9 cellular contexts compared by ENCODE assay signal in the genomic region with DNA sequence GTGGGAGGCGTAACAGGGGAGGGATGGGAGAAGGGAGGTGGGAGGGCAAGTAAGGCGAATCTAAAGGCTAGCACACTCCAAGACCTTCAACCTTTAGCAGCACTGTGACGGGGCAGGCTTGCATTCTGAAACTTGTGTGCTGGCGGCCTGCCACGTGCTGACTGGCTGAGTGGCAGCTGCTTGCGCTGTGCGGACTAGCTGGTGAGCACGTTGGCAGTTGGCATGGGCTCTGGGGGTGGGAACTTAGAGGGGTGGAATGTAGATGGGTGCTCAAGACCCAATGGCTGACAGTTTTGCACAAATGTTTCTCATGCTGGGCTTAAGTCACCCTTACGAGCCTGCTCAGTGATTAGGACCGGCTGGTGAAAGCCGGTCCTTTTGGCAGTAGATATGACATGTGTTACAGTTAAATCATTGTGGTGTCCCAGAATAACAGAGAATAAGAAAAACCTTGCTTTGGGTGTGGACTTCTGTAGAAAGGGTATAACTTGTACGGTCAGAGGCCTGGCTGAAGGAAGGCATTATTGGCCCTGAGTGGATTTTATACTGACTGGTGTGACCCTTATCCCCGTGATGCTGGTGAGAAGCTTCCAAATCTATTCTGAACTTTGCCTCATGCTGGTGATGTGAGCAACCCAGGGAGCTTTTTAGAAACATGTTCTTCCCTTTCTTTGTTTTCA.
DNase-seq lines count a peak whose midpoint lies in the region; ATAC-seq, FAIRE-seq and TF ChIP-seq lines count a peak whose summit lies in the region.
"Had no signal": no experiment of that assay in that cellular context is flagged by ENCODE, and none has a peak within 500 bp of the region (broad histone marks: within the 10 kb centered on the region; RNA-seq: fewer than 3 reads in every experiment).

No MANE protein-coding gene starts in this region.

- no peaks in the 10 kb centered on the region for H4K20me1 ChIP-seq in Loucy (ENCODE audit: insufficient read depth, low read length, poor library complexity, severe bottlenecking)
- no peaks in the 10 kb centered on the region for H4K20me1 ChIP-seq in HepG2 (ENCODE audit: insufficient read depth, low read length)

- peak overlapping the region; percentile 27 for H3K9ac ChIP-seq in Loucy (ENCODE audit: low read depth, low read length, poor library complexity, severe bottlenecking)
- H3K9ac ChIP-seq in HepG2 (ENCODE audit: insufficient read depth, low read depth, low read length), result no peak overlapping the region

- H3K4me1 ChIP-seq in Loucy (ENCODE audit: insufficient read depth, low read length, poor library complexity, severe bottlenecking) (peaks cover 36% of the 10 kb centered on the region), HepG2 (ENCODE audit: insufficient read depth, low read length) (no peaks in the 10 kb centered on the region)

- no peaks in the 10 kb centered on the region for H3F3A ChIP-seq in Loucy (ENCODE audit: low read depth)

- no peak for TF ChIP-seq POLR2A in HepG2 (IDR thresholded peaks at IDR 0.05; ENCODE audit: insufficient read depth in 1 of 2, low read depth in 2 of 2, low read length in 2 of 2)

- TF ChIP-seq CTCF in Loucy (conservative IDR thresholded peaks at IDR 0.05; ENCODE audit: low read length) (no peak), HepG2 (CRISPR knock-in tag; IDR thresholded peaks at IDR 0.05) (no peak)

- CTCF ChIA-PET in HepG2 (lab: Yijun Ruan, JAX; ENCODE audit: low intra/inter-chr PET ratio, low total read pairs), result no interaction called here

- H3K4me3 ChIP-seq in Loucy (ENCODE audit: low read length, poor library complexity, severe bottlenecking) (no peak overlapping the region), HepG2 (replicated peaks in 1 of 3; ENCODE audit: insufficient read depth in 1 of 3, low read depth in 2 of 3, low read length in 3 of 3) (no peak overlapping the region)

- in situ Hi-C loops in HepG2 (cut with HindIII; ENCODE audit: extremely low pct_ligation_motif_present, low pct_unique_long_range_greater_than_20kb), result no loop called here

- 4% methylated on average over 12 of the region's 13 CpGs for WGBS in HepG2 (ENCODE audit: low lambda C conversion rate)

- H2AFZ ChIP-seq in Loucy (ENCODE audit: low read length) (no peak overlapping the region), HepG2 (ENCODE audit: low read length) (no peak overlapping the region)

- H3K27ac ChIP-seq in HepG2 (ENCODE audit: extremely low read length, insufficient read depth, low read length), result no peak overlapping the region
- H3K27ac ChIP-seq in substantia nigra (ENCODE audit: low read depth, low read length, poor library complexity, severe bottlenecking), result no peak overlapping the region

- POLR2A ChIA-PET in HepG2 (lab: Yijun Ruan, JAX), result no interaction called here

- H3K9me2 ChIP-seq in Loucy (replicated peaks; ENCODE audit: low read depth, low read length), result no peaks in the 10 kb centered on the region

- TF ChIP-seq RAD21 in HepG2 (CRISPR knock-in tag; IDR thresholded peaks at IDR 0.05), result no peak

- H3K36me3 ChIP-seq in Loucy (ENCODE audit: insufficient read depth, low read length) (no peaks in the 10 kb centered on the region), HepG2 (replicated peaks in 1 of 2; ENCODE audit: control insufficient read depth in 1 of 2, insufficient read depth in 2 of 2, low read length in 2 of 2) (no peaks in the 10 kb centered on the region)

- no peak for FAIRE-seq in HepG2 (lab: Jason Lieb, UNC)

- ATAC-seq in HepG2, result peak; percentile 71
- ATAC-seq in HG02870 (IDR thresholded peaks at IDR 0.05; ENCODE audit: unreplicated experiment), result no peak

- peaks cover 50% of the 10 kb centered on the region; the same call in 1 of the 2 replicates for H3K79me2 ChIP-seq in Loucy (ENCODE audit: insufficient read depth, low read length)
- H3K79me2 ChIP-seq in HepG2 (ENCODE audit: insufficient read depth, low read length), result no peaks in the 10 kb centered on the region

- intact Hi-C loops in HepG2 (cut with micrococcal nuclease; ENCODE audit: unreplicated experiment), result no loop called here

- peak overlapping the region; percentile 56 for H3K4me2 ChIP-seq in Loucy (ENCODE audit: low read depth, low read length, poor library complexity, severe bottlenecking)
- H3K4me2 ChIP-seq in HepG2 (ENCODE audit: low read depth, low read length), result no peak overlapping the region

- H3K9me3 ChIP-seq in Loucy (ENCODE audit: insufficient read depth, low read depth, low read length) (no peaks in the 10 kb centered on the region), HepG2 (ENCODE audit: low read length) (no peaks in the 10 kb centered on the region)

- TF ChIP-seq EP300 in HepG2 (IDR thresholded peaks at IDR 0.05; ENCODE audit: low read depth in 2 of 2, low read length in 2 of 2) (no peak), HepG2 (CRISPR knock-in tag; IDR thresholded peaks at IDR 0.05; ENCODE audit: borderline replicate concordance) (no peak)

- BruUV-seq in HepG2 (replicated peaks; lab: Mats Ljungman, UMichigan), result no TSS peak

- DNase-seq in cerebellar cortex (ENCODE audit: low spot score) (peak; percentile 55), HepG2 (ENCODE audit: low spot score) (no peak), substantia nigra (lab: John Stamatoyannopoulos, UW) (peak in 43 of 49 donors; percentile 9 to 91 (median 42)), NCI-H1436 treated with DMSO at 0.1 percent for 48 hours (lab: John Stamatoyannopoulos, UW) (no peak), NCI-H226 (no peak)
- no peak for DNase-seq in activated CD8-positive, alpha-beta memory T cell treated with anti-CD3 and anti-CD28 coated beads, Interleukin-2, amount 50 U/mL, for 48 hours
- DNase-seq: T-helper 2 cell had no signal

- H3K27me3 ChIP-seq in Loucy (ENCODE audit: insufficient read depth, low read length, poor library complexity, severe bottlenecking) (no peaks in the 10 kb centered on the region), HepG2 (ENCODE audit: control insufficient read depth in 1 of 2, insufficient read depth in 2 of 2, low read length in 2 of 2) (peaks cover 0 to 11% of the 10 kb centered on the region in 2 experiments; a peak in 4 of 5 replicates)

TF ChIP-seq in HepG2, 621 proteins besides CTCF, POLR2A, EP300 and RAD21:
- TF ChIP-seq, protein P1, sequence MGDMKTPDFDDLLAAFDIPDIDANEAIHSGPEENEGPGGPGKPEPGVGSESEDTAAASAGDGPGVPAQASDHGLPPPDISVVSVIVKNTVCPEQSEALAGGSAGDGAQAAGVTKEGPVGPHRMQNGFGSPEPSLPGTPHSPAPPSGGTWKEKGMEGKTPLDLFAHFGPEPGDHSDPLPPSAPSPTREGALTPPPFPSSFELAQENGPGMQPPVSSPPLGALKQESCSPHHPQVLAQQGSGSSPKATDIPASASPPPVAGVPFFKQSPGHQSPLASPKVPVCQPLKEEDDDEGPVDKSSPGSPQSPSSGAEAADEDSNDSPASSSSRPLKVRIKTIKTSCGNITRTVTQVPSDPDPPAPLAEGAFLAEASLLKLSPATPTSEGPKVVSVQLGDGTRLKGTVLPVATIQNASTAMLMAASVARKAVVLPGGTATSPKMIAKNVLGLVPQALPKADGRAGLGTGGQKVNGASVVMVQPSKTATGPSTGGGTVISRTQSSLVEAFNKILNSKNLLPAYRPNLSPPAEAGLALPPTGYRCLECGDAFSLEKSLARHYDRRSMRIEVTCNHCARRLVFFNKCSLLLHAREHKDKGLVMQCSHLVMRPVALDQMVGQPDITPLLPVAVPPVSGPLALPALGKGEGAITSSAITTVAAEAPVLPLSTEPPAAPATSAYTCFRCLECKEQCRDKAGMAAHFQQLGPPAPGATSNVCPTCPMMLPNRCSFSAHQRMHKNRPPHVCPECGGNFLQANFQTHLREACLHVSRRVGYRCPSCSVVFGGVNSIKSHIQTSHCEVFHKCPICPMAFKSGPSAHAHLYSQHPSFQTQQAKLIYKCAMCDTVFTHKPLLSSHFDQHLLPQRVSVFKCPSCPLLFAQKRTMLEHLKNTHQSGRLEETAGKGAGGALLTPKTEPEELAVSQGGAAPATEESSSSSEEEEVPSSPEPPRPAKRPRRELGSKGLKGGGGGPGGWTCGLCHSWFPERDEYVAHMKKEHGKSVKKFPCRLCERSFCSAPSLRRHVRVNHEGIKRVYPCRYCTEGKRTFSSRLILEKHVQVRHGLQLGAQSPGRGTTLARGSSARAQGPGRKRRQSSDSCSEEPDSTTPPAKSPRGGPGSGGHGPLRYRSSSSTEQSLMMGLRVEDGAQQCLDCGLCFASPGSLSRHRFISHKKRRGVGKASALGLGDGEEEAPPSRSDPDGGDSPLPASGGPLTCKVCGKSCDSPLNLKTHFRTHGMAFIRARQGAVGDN (CRISPR knock-in tag; IDR thresholded peaks at IDR 0.05), result peak; percentile 33; the same call in 1 of the 2 replicates
- TF ChIP-seq NAIF1 (CRISPR knock-in tag; IDR thresholded peaks at IDR 0.05; ENCODE audit: borderline replicate concordance) (no peak), IRX3 (CRISPR knock-in tag; IDR thresholded peaks at IDR 0.05; ENCODE audit: borderline replicate concordance, low read depth) (no peak), PCBP1 (IDR thresholded peaks at IDR 0.05; ENCODE audit: borderline replicate concordance, low read depth, low read length) (no peak)
TF ChIP-seq in HepG2: peak in this region for 1.

Comparison
In these comparisons a context has a peak if more than half of its experiments do, and no peak if none do; other contexts are left out.
1. DNase-seq: peak in cerebellar cortex (single experiment) and substantia nigra (43 of 49); none in HepG2 (single experiment), activated CD8-positive, alpha-beta memory T cell treated with anti-CD3 and anti-CD28 coated beads, Interleukin-2, amount 50 U/mL, for 48 hours (single experiment), NCI-H1436 treated with DMSO at 0.1 percent for 48 hours (single experiment) and NCI-H226 (single experiment).